In genomic region chr17:76490112-76490710, GRCh38 we compare ENCODE assay signal across 22 cellular contexts. TPM values are rescaled to one million over a fixed set of nuclear protein-coding genes. Genes with fewer than 3 reads are reported as not detected.
DNase-seq lines count a peak whose midpoint lies in the region; ATAC-seq and TF ChIP-seq lines count a peak whose summit lies in the region.
"Had no signal": no experiment of that assay in that cellular context is flagged by ENCODE, and none has a peak within 500 bp of the region (broad histone marks: within the 10 kb centered on the region; RNA-seq: fewer than 3 reads in every experiment).

No MANE protein-coding gene starts in this region.

- H3K36me3 ChIP-seq in BLaER1: peaks cover 21% of the 10 kb centered on the region
- H3K36me3 ChIP-seq: neural progenitor cell had no signal

- H3K27me3 ChIP-seq in BLaER1: no peaks in the 10 kb centered on the region
- H3K27me3 ChIP-seq: neural progenitor cell had no signal

- TF ChIP-seq CTCF in neural crest cell (conservative IDR thresholded peaks at IDR 0.05): no peak
- no peak for TF ChIP-seq CTCF in glutamatergic neuron (IDR thresholded peaks at IDR 0.05; ENCODE audit: partially characterized antibody, unreplicated experiment)

- no peak overlapping the region for H3K4me3 Mint-ChIP-seq in dendritic cell treated with granulocyte-macrophage colony-stimulating factor and Interleukin-4, amounts not matched to agents 40 ng/mL and 50 ng/mL, for 4 days
- H3K4me3 Mint-ChIP-seq in neural crest cell (no peak overlapping the region), glutamatergic neuron (ENCODE audit: unreplicated experiment) (no peak overlapping the region)
- H3K4me3 Mint-ChIP-seq: brain; neural progenitor cell; stimulated activated naive CD8-positive, alpha-beta T cell treated with anti-CD3 and anti-CD28 coated beads, Interleukin-15, Interleukin-2, amounts not matched to agents 100 ng/mL and 50 ng/mL, for 24 hours had no signal

- H4K20me1 ChIP-seq in BLaER1: peaks cover 11% of the 10 kb centered on the region; the same call in 1 of the 2 replicates

- no peak for ATAC-seq in HG03097 (IDR thresholded peaks at IDR 0.05; ENCODE audit: low FRiP score, unreplicated experiment)
- ATAC-seq: activated CD4-positive, CD25-positive, alpha-beta regulatory T cell treated with anti-CD3 and anti-CD28 coated beads, Interleukin-2, amount 50 U/mL, for 24 hours had no signal

- H3K4me2 ChIP-seq in BLaER1: peak overlapping the region; percentile 100
- H3K4me2 ChIP-seq: neural progenitor cell had no signal

- H3K27ac Mint-ChIP-seq in dendritic cell treated with granulocyte-macrophage colony-stimulating factor and Interleukin-4, amounts not matched to agents 40 ng/mL and 50 ng/mL, for 4 days: peak overlapping the region; percentile 91
- peak overlapping the region; percentile 27 for H3K27ac Mint-ChIP-seq in neural crest cell (ENCODE audit: unreplicated experiment)
- H3K27ac Mint-ChIP-seq in glutamatergic neuron (ENCODE audit: unreplicated experiment): no peak overlapping the region
- H3K27ac Mint-ChIP-seq: neural progenitor cell; stimulated activated naive CD8-positive, alpha-beta T cell treated with anti-CD3 and anti-CD28 coated beads, Interleukin-15, Interleukin-2, amounts not matched to agents 100 ng/mL and 50 ng/mL, for 24 hours had no signal

- no peaks in the 10 kb centered on the region for H3K9me3 ChIP-seq in BLaER1

- H3K4me1 Mint-ChIP-seq in dendritic cell treated with granulocyte-macrophage colony-stimulating factor and Interleukin-4, amounts not matched to agents 40 ng/mL and 50 ng/mL, for 4 days (ENCODE audit: low read depth): peaks cover 75% of the 10 kb centered on the region
- H3K4me1 Mint-ChIP-seq in neural crest cell (peaks cover 18% of the 10 kb centered on the region), glutamatergic neuron (ENCODE audit: low read depth, unreplicated experiment) (peaks cover 9% of the 10 kb centered on the region)

- no peaks in the 10 kb centered on the region for H3K27me3 Mint-ChIP-seq in dendritic cell treated with granulocyte-macrophage colony-stimulating factor and Interleukin-4, amounts not matched to agents 40 ng/mL and 50 ng/mL, for 4 days
- no peaks in the 10 kb centered on the region for H3K27me3 Mint-ChIP-seq in neural crest cell (ENCODE audit: low read depth)
- peaks cover 2% of the 10 kb centered on the region for H3K27me3 Mint-ChIP-seq in glutamatergic neuron (ENCODE audit: unreplicated experiment)
- H3K27me3 Mint-ChIP-seq: brain; stimulated activated naive CD8-positive, alpha-beta T cell treated with anti-CD3 and anti-CD28 coated beads, Interleukin-15, Interleukin-2, amounts not matched to agents 100 ng/mL and 50 ng/mL, for 24 hours had no signal

- peak overlapping the region; percentile 94 for H3K27ac ChIP-seq in BLaER1
- H3K27ac ChIP-seq: neural progenitor cell had no signal

- H3K4me3 ChIP-seq in BLaER1: peak overlapping the region; percentile 12; the same call in 1 of the 2 replicates
- H3K4me3 ChIP-seq: neural progenitor cell had no signal

- peaks cover 81% of the 10 kb centered on the region for H3K4me1 ChIP-seq in BLaER1

- intact Hi-C loops in dendritic cell treated with granulocyte-macrophage colony-stimulating factor and Interleukin-4, amounts not matched to agents 40 ng/mL and 50 ng/mL, for 4 days (cut with micrococcal nuclease): loop anchor here (10.0 kb wide), 1 partner anchor 105 kb away; the partner anchor contains the start of gene SPHK1

- H3K9ac ChIP-seq in BLaER1: peak overlapping the region; percentile 80
- H3K9ac ChIP-seq: neural progenitor cell had no signal

- H3K36me3 Mint-ChIP-seq in dendritic cell treated with granulocyte-macrophage colony-stimulating factor and Interleukin-4, amounts not matched to agents 40 ng/mL and 50 ng/mL, for 4 days (ENCODE audit: low read depth): peaks cover 9% of the 10 kb centered on the region
- no peaks in the 10 kb centered on the region for H3K36me3 Mint-ChIP-seq in neural crest cell (ENCODE audit: low read depth)
- no peaks in the 10 kb centered on the region for H3K36me3 Mint-ChIP-seq in glutamatergic neuron (ENCODE audit: unreplicated experiment)
- H3K36me3 Mint-ChIP-seq: brain, neural progenitor cell had no signal

- no peaks in the 10 kb centered on the region for H3K9me3 Mint-ChIP-seq in dendritic cell treated with granulocyte-macrophage colony-stimulating factor and Interleukin-4, amounts not matched to agents 40 ng/mL and 50 ng/mL, for 4 days
- H3K9me3 Mint-ChIP-seq in neural crest cell: no peaks in the 10 kb centered on the region
- H3K9me3 Mint-ChIP-seq in glutamatergic neuron (ENCODE audit: unreplicated experiment): peaks cover 3% of the 10 kb centered on the region
- H3K9me3 Mint-ChIP-seq: brain; neural progenitor cell; stimulated activated naive CD8-positive, alpha-beta T cell treated with anti-CD3 and anti-CD28 coated beads, Interleukin-15, Interleukin-2, amounts not matched to agents 100 ng/mL and 50 ng/mL, for 24 hours had no signal

- peak; percentile 43 for DNase-seq in RPMI8226
- no peak for DNase-seq in neural crest cell (ENCODE audit: low read depth, low spot score)
- DNase-seq in NCI-H1417 treated with DMSO at 0.1 percent for 48 hours (lab: John Stamatoyannopoulos, UW): no peak
- DNase-seq in glutamatergic neuron: no peak
- no peak for DNase-seq in superior temporal gyrus (ENCODE audit: extremely low spot score)
- DNase-seq: activated CD8-positive, alpha-beta memory T cell treated with anti-CD3 and anti-CD28 coated beads, Interleukin-2, amount 50 U/mL, for 48 hours; activated naive CD4-positive, alpha-beta T cell treated with anti-CD3 and anti-CD28 coated beads, Interleukin-2, amount 50 U/mL, for 16 hours; head of caudate nucleus; retina; SHP77; stimulated activated CD4-positive, alpha-beta T cell treated with anti-CD3 and anti-CD28 coated beads, Interleukin-15, amount 100 ng/mL, for 24 hours had no signal

RNA-seq across cellular contexts. Expression of gene RHBDF2, which starts 11.0 kb away (rescaled TPM):
- total RNA-seq in neural crest cell (2.0 and 3.6 TPM in 2 replicates), glutamatergic neuron (ENCODE audit: unreplicated experiment) (1.9 TPM)

RNA-seq across cellular contexts. Expression of gene AANAT, which starts 22.8 kb away (rescaled TPM):
- total RNA-seq in neural crest cell: 0.39 TPM in 1 of 2 replicates, not detected in the other
- total RNA-seq in glutamatergic neuron (ENCODE audit: unreplicated experiment): 0.39 TPM
- total RNA-seq: dermis microvascular lymphatic vessel endothelial cell; MCF 10A; NCI-H460; T-helper 2 cell treated with Interferon-gamma antibody and Interleukin-4, amounts not matched to agents 100 ng/mL and 5 ng/mL, for 36 hours had no signal

RNA-seq across cellular contexts. Expression of gene UBE2O, which starts 37.3 kb away (rescaled TPM):
- total RNA-seq in neural crest cell: 70.0 and 71.4 TPM in 2 replicates
- total RNA-seq in glutamatergic neuron (ENCODE audit: unreplicated experiment): 94.3 TPM

RNA-seq across cellular contexts. Expression of gene CYGB, which starts 47.3 kb away (rescaled TPM):
- total RNA-seq in neural crest cell: 8.6 and 8.7 TPM in 2 replicates
- 20.4 TPM for total RNA-seq in glutamatergic neuron (ENCODE audit: unreplicated experiment)
- total RNA-seq: MCF 10A had no signal

RNA-seq across cellular contexts. Expression of gene PRCD, which starts 49.6 kb away (rescaled TPM):
- total RNA-seq in neural crest cell (0.41 and 0.75 TPM in 2 replicates), glutamatergic neuron (ENCODE audit: unreplicated experiment) (1.4 TPM)
- total RNA-seq: MCF 10A; NCI-H460; T-helper 2 cell treated with Interferon-gamma antibody and Interleukin-4, amounts not matched to agents 100 ng/mL and 5 ng/mL, for 36 hours had no signal
